Comparison of ENCODE assay signal across 29 cellular contexts in the genomic region with DNA sequence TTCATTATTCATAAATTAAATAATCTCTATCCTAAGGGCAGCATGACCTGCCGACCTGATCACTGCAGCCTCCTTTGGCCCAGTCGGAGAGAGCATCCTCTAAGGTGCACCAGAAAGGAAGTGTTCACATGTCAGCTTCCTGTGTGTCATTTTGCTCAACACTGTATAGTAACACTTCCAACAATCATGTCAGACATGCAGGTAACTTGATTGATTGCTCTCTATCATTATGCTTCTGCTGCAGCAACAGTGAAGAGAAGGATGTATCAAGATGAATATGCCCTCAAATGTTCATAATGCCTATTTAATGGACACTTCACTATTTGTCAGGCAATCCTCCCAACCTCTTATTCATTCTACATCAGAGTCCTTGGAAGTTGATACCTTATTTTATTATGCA.
"Had no signal": no experiment of that assay in that cellular context is flagged by ENCODE, and none has a peak within 500 bp of the region (broad histone marks: within the 10 kb centered on the region; RNA-seq: fewer than 3 reads in every experiment).

No MANE protein-coding gene starts in this region.

- H3K27ac ChIP-seq: ascending aorta, cardiac muscle cell, WERI-Rb-1 had no signal

- DNase-seq: activated CD4-positive, alpha-beta memory T cell treated with anti-CD3 and anti-CD28 coated beads, Interleukin-2, amount 10 ng/mL, durations not matched to agents 7 days and 5 days; activated CD4-positive, alpha-beta T cell treated with anti-CD3 and anti-CD28 coated beads for 1 hour; activated CD4-positive, alpha-beta T cell treated with anti-CD3 and anti-CD28 coated beads for 36 hours; activated CD4-positive, alpha-beta T cell treated with anti-CD3 and anti-CD28 coated beads for 48 hours; activated CD4-positive, alpha-beta T cell treated with anti-CD3 and anti-CD28 coated beads, Interleukin-2, amount 10 ng/mL, durations not matched to agents 7 days and 5 days; activated CD4-positive, alpha-beta T cell treated with anti-CD3 and anti-CD28 coated beads, Interleukin-2, amount 50 U/mL, for 48 hours; activated CD4-positive, CD25-positive, alpha-beta regulatory T cell; activated CD8-positive, alpha-beta memory T cell treated with anti-CD3 and anti-CD28 coated beads for 24 hours; activated CD8-positive, alpha-beta memory T cell treated with anti-CD3 and anti-CD28 coated beads, Interleukin-2, amount 10 ng/mL, durations not matched to agents 7 days and 5 days; activated CD8-positive, alpha-beta memory T cell treated with anti-CD3 and anti-CD28 coated beads, Interleukin-2, amount 50 U/mL, for 48 hours; activated CD8-positive, alpha-beta T cell treated with anti-CD3 and anti-CD28 coated beads, Interleukin-2, amount 10 ng/mL, durations not matched to agents 7 days and 5 days; activated effector memory CD4-positive, alpha-beta T cell treated with Interleukin-2 at 50 U/mL for 16 hours; activated gamma-delta T cell; activated naive CD4-positive, alpha-beta T cell treated with anti-CD3 and anti-CD28 coated beads, Interleukin-2, amount 10 ng/mL, durations not matched to agents 7 days and 5 days; activated naive CD4-positive, alpha-beta T cell treated with Interleukin-2 at 50 U/mL for 16 hours; activated naive CD8-positive, alpha-beta T cell treated with anti-CD3 and anti-CD28 coated beads, Interleukin-2, amount 10 ng/mL, durations not matched to agents 7 days and 5 days; activated naive CD8-positive, alpha-beta T cell treated with anti-CD3 and anti-CD28 coated beads, Interleukin-2, amount 50 U/mL, for 24 hours; activated T-cell treated with anti-CD3 and anti-CD28 coated beads, Interleukin-2, amount 50 U/mL, for 24 hours; activated T-cell treated with anti-CD3 and anti-CD28 coated beads, Interleukin-2, amount 50 U/mL, for 48 hours; amygdala; anterior cingulate cortex; caudate nucleus; T-helper 2 cell; T-helper 9 cell; WERI-Rb-1 had no signal

- H3K4me1 ChIP-seq: ascending aorta had no signal

- H3K4me3 ChIP-seq: ascending aorta, cardiac muscle cell had no signal

- ATAC-seq: activated CD4-positive, alpha-beta T cell treated with anti-CD3 and anti-CD28 coated beads for 36 hours; activated CD4-positive, CD25-positive, alpha-beta regulatory T cell treated with anti-CD3 and anti-CD28 coated beads, Interleukin-2, amount 50 U/mL, for 24 hours; activated CD8-positive, alpha-beta memory T cell treated with anti-CD3 and anti-CD28 coated beads, Interleukin-2, amount 10 ng/mL, durations not matched to agents 7 days and 5 days; activated CD8-positive, alpha-beta T cell treated with anti-CD3 and anti-CD28 coated beads, Interleukin-2, amount 10 ng/mL, durations not matched to agents 7 days and 5 days; activated naive CD8-positive, alpha-beta T cell treated with anti-CD3 and anti-CD28 coated beads, Interleukin-2, amount 50 U/mL, for 24 hours; WTC11 had no signal

- H3K9me3 ChIP-seq: ascending aorta had no signal

- H3K36me3 ChIP-seq: ascending aorta, cardiac muscle cell, WERI-Rb-1 had no signal

- H3K27me3 ChIP-seq: ascending aorta, cardiac muscle cell had no signal
